Comparison of ENCODE assay signal across 8 cellular contexts in the genomic region with DNA sequence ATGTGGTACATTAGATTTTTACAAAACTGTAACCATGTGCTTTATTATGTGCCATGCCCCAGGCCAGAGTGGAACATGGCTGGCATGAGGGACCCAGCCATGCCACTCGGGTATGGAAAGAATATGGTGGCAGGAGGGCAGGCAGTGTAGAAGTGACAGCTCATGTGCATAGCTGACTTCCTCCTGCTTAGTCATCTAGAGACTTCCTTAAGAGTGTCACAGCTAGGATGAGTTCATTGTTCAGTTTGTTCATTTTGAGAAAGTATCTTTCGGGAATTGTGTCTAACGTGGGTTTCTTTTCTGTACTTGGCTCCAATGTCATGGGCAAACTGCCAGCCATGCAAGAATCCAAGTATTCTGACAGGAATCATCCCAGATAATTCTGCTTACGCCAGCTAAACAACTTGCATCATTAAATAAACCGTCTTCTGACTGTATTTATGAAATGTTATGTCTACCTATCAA.
A peak's percentile ranks its signal among the peaks of the same experiment; 100 is the strongest.
DNase-seq lines count a peak whose midpoint lies in the region; TF ChIP-seq lines count a peak whose summit lies in the region.

No MANE protein-coding gene starts in this region.

- H3K36me3 Mint-ChIP-seq in chondrocyte (ENCODE audit: low read depth) (peaks cover 72% of the 10 kb centered on the region), nephron (ENCODE audit: low read depth) (peaks cover 84% of the 10 kb centered on the region)

- H3K27ac Mint-ChIP-seq in chondrocyte (ENCODE audit: unreplicated experiment) (peak overlapping the region; percentile 89), nephron (peak overlapping the region; percentile 64 to 73 (median 71))

- H3K4me1 Mint-ChIP-seq in chondrocyte (ENCODE audit: low read depth) = peaks cover 100% of the 10 kb centered on the region
- peaks cover 63% of the 10 kb centered on the region for H3K4me1 Mint-ChIP-seq in nephron

- TF ChIP-seq CTCF in NB4 (IDR thresholded peaks at IDR 0.05; ENCODE audit: low read depth, low read length) (no peak), chondrocyte (IDR thresholded peaks at IDR 0.05) (no peak), nephron (IDR thresholded peaks at IDR 0.05; ENCODE audit: unreplicated experiment in 3 of 3) (no peak)

- H3K4me3 ChIP-seq in NB4 (ENCODE audit: low read depth, low read length) = no peak overlapping the region

- H3K9me3 Mint-ChIP-seq in chondrocyte (ENCODE audit: low read depth) (peaks cover 2% of the 10 kb centered on the region), nephron (no peaks in the 10 kb centered on the region)

- DNase-seq in activated CD4-positive, alpha-beta T cell treated with anti-CD3 and anti-CD28 coated beads for 4 hours = peak; percentile 12 to 24
- DNase-seq in activated CD4-positive, alpha-beta T cell treated with anti-CD3 and anti-CD28 coated beads for 1 hour = no peak
- DNase-seq in NB4 (ENCODE audit: low read depth) (peak; percentile 34), chondrocyte (ENCODE audit: low spot score) (no peak), OCI-M1 (lab: John Stamatoyannopoulos, UW) (no peak), LoVo (ENCODE audit: low spot score) (no peak), medulla oblongata (ENCODE audit: extremely low spot score) (no peak)

- no peak for TF ChIP-seq POLR2A in NB4 (IDR thresholded peaks at IDR 0.05; ENCODE audit: extremely low read depth, insufficient read length)

- no peaks in the 10 kb centered on the region for H3K27me3 Mint-ChIP-seq in chondrocyte (ENCODE audit: low read depth)
- no peaks in the 10 kb centered on the region for H3K27me3 Mint-ChIP-seq in nephron (ENCODE audit: low read depth)

- no peak overlapping the region for H3K4me3 Mint-ChIP-seq in chondrocyte (ENCODE audit: unreplicated experiment)
- no peak overlapping the region for H3K4me3 Mint-ChIP-seq in nephron

Comparison
In these comparisons a context has a peak if more than half of its experiments do, and no peak if none do; other contexts are left out.
1. DNase-seq: peak in activated CD4-positive, alpha-beta T cell treated with anti-CD3 and anti-CD28 coated beads for 4 hours (2 of 2) and NB4 (single experiment); none in activated CD4-positive, alpha-beta T cell treated with anti-CD3 and anti-CD28 coated beads for 1 hour (single experiment), chondrocyte (single experiment), OCI-M1 (single experiment), LoVo (single experiment) and medulla oblongata (single experiment).